In the genomic region with DNA sequence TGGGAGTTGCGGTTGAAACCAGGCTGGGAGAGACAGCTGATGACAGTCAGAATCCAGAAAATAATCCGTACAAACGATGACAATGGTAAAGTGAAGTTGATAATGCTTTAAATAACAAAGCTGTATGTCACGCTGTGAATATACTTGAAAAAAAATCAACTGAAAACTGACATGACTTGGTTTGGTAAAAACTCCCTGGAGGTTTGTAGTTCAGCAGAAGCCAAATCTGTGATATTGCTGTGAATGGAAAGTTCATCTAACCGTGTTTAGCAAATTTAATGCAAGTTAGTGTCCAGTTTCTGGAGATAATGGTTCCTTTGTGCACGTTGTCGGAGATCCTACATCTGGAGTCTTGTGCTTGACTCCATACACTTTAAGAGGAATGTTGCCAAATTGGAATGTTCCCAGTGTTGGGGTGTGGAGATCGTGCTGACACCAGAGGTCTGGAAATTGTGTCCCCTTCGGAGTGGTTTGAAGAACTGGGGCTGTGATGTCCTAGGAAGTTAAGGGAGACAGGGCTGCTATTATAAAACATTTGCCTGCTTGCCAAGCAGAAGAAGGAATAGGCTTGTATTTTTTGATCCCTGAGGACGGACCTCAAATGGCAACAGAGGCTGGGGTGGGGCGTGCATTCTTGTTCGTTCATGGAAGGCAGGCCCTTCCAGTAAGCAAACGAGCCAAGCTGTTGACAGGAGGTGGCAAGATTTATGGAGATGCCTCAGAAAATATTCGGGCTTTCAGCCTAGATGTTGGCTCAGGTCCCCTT, we compare ENCODE assay signal across 1 cellular context.
TF ChIP-seq lines count a peak whose summit lies in the region.

No MANE protein-coding gene starts in this region.

TF ChIP-seq in IMR-90, 13 proteins besides CTCF, POLR2A, EP300 and RAD21 (continued from another document):
- TF ChIP-seq, protein P1, sequence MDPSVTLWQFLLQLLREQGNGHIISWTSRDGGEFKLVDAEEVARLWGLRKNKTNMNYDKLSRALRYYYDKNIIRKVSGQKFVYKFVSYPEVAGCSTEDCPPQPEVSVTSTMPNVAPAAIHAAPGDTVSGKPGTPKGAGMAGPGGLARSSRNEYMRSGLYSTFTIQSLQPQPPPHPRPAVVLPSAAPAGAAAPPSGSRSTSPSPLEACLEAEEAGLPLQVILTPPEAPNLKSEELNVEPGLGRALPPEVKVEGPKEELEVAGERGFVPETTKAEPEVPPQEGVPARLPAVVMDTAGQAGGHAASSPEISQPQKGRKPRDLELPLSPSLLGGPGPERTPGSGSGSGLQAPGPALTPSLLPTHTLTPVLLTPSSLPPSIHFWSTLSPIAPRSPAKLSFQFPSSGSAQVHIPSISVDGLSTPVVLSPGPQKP (IDR thresholded peaks at IDR 0.05; ENCODE audit: borderline replicate concordance, low read depth, low read length): no peak
- TF ChIP-seq CHD1 (IDR thresholded peaks at IDR 0.05; ENCODE audit: low read depth, low read length): no peak
